10 cellular contexts compared by ENCODE assay signal in genomic region chr12:93767524-93767863, GRCh38.
A peak's percentile ranks its signal among the peaks of the same experiment; 100 is the strongest.
DNase-seq lines count a peak whose midpoint lies in the region; ATAC-seq and TF ChIP-seq lines count a peak whose summit lies in the region.
"Had no signal": no experiment of that assay in that cellular context is flagged by ENCODE, and none has a peak within 500 bp of the region (broad histone marks: within the 10 kb centered on the region; RNA-seq: fewer than 3 reads in every experiment).

No MANE protein-coding gene starts in this region.

- H3K4me1 Mint-ChIP-seq in activated naive CD4-positive, alpha-beta T cell treated with anti-CD3 and anti-CD28 coated beads, Interleukin-2, amount 50 U/mL, for 24 hours, result peaks cover 37% of the 10 kb centered on the region
- peaks cover 45% of the 10 kb centered on the region for H3K4me1 Mint-ChIP-seq in T-helper 1 cell treated with Interleukin-12 subunit alpha and Interleukin-12 subunit beta and Interleukin-4 antibody, amounts not matched to agents 30 μg/mL and 1 μg/mL, for 36 hours (ENCODE audit: low read depth)

- H3K9me3 ChIP-seq in right cardiac atrium (ENCODE audit: control insufficient read depth, low read length), result no peaks in the 10 kb centered on the region
- no peaks in the 10 kb centered on the region for H3K9me3 ChIP-seq in uterus
- H3K9me3 ChIP-seq in PC-9 (ENCODE audit: insufficient read depth, low read depth), result no peaks in the 10 kb centered on the region

- BruUV-seq in PC-9 (replicated peaks; lab: Mats Ljungman, UMichigan), result no TSS peak

- peaks cover 8% of the 10 kb centered on the region for H3K4me1 ChIP-seq in right cardiac atrium (ENCODE audit: control insufficient read depth, insufficient read depth, low read length)
- H3K4me1 ChIP-seq in uterus, result no peaks in the 10 kb centered on the region
- H3K4me1 ChIP-seq in PC-9 (replicated peaks; ENCODE audit: insufficient read depth), result no peaks in the 10 kb centered on the region

- no peak overlapping the region for H3K27ac Mint-ChIP-seq in activated naive CD4-positive, alpha-beta T cell treated with anti-CD3 and anti-CD28 coated beads, Interleukin-2, amount 50 U/mL, for 24 hours
- H3K27ac Mint-ChIP-seq in T-helper 1 cell treated with Interleukin-12 subunit alpha and Interleukin-12 subunit beta and Interleukin-4 antibody, amounts not matched to agents 30 μg/mL and 1 μg/mL, for 36 hours, result peak overlapping the region; percentile 55
- H3K27ac Mint-ChIP-seq: activated naive CD8-positive, alpha-beta T cell had no signal

- no peaks in the 10 kb centered on the region for H3K36me3 Mint-ChIP-seq in activated naive CD4-positive, alpha-beta T cell treated with anti-CD3 and anti-CD28 coated beads, Interleukin-2, amount 50 U/mL, for 24 hours
- peaks cover 5% of the 10 kb centered on the region for H3K36me3 Mint-ChIP-seq in T-helper 1 cell treated with Interleukin-12 subunit alpha and Interleukin-12 subunit beta and Interleukin-4 antibody, amounts not matched to agents 30 μg/mL and 1 μg/mL, for 36 hours (ENCODE audit: low read depth)

- peak overlapping the region; percentile 4 for H3K4me3 Mint-ChIP-seq in activated naive CD4-positive, alpha-beta T cell treated with anti-CD3 and anti-CD28 coated beads, Interleukin-2, amount 50 U/mL, for 24 hours
- peak overlapping the region; percentile 23 for H3K4me3 Mint-ChIP-seq in T-helper 1 cell treated with Interleukin-12 subunit alpha and Interleukin-12 subunit beta and Interleukin-4 antibody, amounts not matched to agents 30 μg/mL and 1 μg/mL, for 36 hours
- H3K4me3 Mint-ChIP-seq: activated naive CD8-positive, alpha-beta T cell; neural crest cell had no signal

- H3F3A ChIP-seq in PC-9 (ENCODE audit: insufficient read depth, low read depth), result no peaks in the 10 kb centered on the region

- H3K4me2 ChIP-seq in PC-9, result no peak overlapping the region

- no peak for TF ChIP-seq CTCF in uterus (IDR thresholded peaks at IDR 0.05)
- TF ChIP-seq CTCF in PC-9 (conservative IDR thresholded peaks at IDR 0.05), result no peak; the same call in 1 of the 2 replicates

- CTCF ChIA-PET in PC-9 (lab: Charles Lee), result interaction anchor here (1.8 to 2.5 kb wide), 2 partner anchors 333 to 335 kb away, joined by 12 to 14 read pairs; no protein-coding TSS in a partner anchor

- no peak overlapping the region for H2AFZ ChIP-seq in PC-9

- intact Hi-C loops in right cardiac atrium (cut with DNase I) (loop anchor here in 2 of 4 donors (5.0 to 10.0 kb wide), 5 partner anchors 45 to 337 kb away; no protein-coding TSS in a partner anchor), uterus (cut with DNase I; ENCODE audit: low total_unique reads) (no loop called here), PC-9 (cut with micrococcal nuclease; ENCODE audit: unreplicated experiment) (loop anchor here (1.0 kb wide), 1 partner anchor 334 kb away; no protein-coding TSS in a partner anchor)

- H4K20me1 ChIP-seq in PC-9 (ENCODE audit: insufficient read depth), result no peaks in the 10 kb centered on the region

- peak; percentile 27 to 57 for ATAC-seq in right cardiac atrium

- H3K27me3 ChIP-seq in right cardiac atrium (ENCODE audit: control insufficient read depth, insufficient read depth) (no peaks in the 10 kb centered on the region), uterus (no peaks in the 10 kb centered on the region), PC-9 (ENCODE audit: insufficient read depth, low read depth) (no peaks in the 10 kb centered on the region)

- DNase-seq in activated naive CD4-positive, alpha-beta T cell treated with anti-CD3 and anti-CD28 coated beads, Interleukin-2, amount 50 U/mL, for 16 hours, result no peak
- DNase-seq in right cardiac atrium, result no peak
- DNase-seq in uterus, result no peak
- DNase-seq in activated CD8-positive, alpha-beta memory T cell treated with anti-CD3 and anti-CD28 coated beads, Interleukin-2, amount 50 U/mL, for 48 hours, result no peak
- DNase-seq in NCI-H2081 treated with DMSO at 0.1 percent for 48 hours (lab: John Stamatoyannopoulos, UW), result no peak
- no peak for DNase-seq in PC-9

- H3K9me2 ChIP-seq in PC-9 (ENCODE audit: insufficient read depth), result no peaks in the 10 kb centered on the region

- H3K9me3 Mint-ChIP-seq in activated naive CD4-positive, alpha-beta T cell treated with anti-CD3 and anti-CD28 coated beads, Interleukin-2, amount 50 U/mL, for 24 hours, result no peaks in the 10 kb centered on the region
- H3K9me3 Mint-ChIP-seq in T-helper 1 cell treated with Interleukin-12 subunit alpha and Interleukin-12 subunit beta and Interleukin-4 antibody, amounts not matched to agents 30 μg/mL and 1 μg/mL, for 36 hours, result peaks cover 4% of the 10 kb centered on the region

- no peaks in the 10 kb centered on the region for H3K79me2 ChIP-seq in PC-9 (ENCODE audit: low read depth)

- TF ChIP-seq POLR2A in uterus (IDR thresholded peaks at IDR 0.05), result no peak

- no peaks in the 10 kb centered on the region for H3K27me3 Mint-ChIP-seq in activated naive CD4-positive, alpha-beta T cell treated with anti-CD3 and anti-CD28 coated beads, Interleukin-2, amount 50 U/mL, for 24 hours
- peaks cover 5% of the 10 kb centered on the region for H3K27me3 Mint-ChIP-seq in T-helper 1 cell treated with Interleukin-12 subunit alpha and Interleukin-12 subunit beta and Interleukin-4 antibody, amounts not matched to agents 30 μg/mL and 1 μg/mL, for 36 hours (ENCODE audit: low read depth)
- H3K27me3 Mint-ChIP-seq: activated naive CD8-positive, alpha-beta T cell had no signal

- H3K4me3 ChIP-seq in right cardiac atrium (ENCODE audit: low read length) (no peak overlapping the region), uterus (no peak overlapping the region), PC-9 (no peak overlapping the region)

- H3K27ac ChIP-seq in right cardiac atrium (ENCODE audit: low read length), result no peak overlapping the region
- peak overlapping the region; percentile 63 to 66 for H3K27ac ChIP-seq in uterus
- H3K27ac ChIP-seq in PC-9, result no peak overlapping the region

- POLR2A ChIA-PET in PC-9 (lab: Charles Lee; ENCODE audit: unreplicated experiment), result no interaction called here

- H3K36me3 ChIP-seq in uterus (no peaks in the 10 kb centered on the region), PC-9 (ENCODE audit: low read depth) (no peaks in the 10 kb centered on the region)

Comparison
In these comparisons a context has a peak if more than half of its experiments do, and no peak if none do; other contexts are left out.
1. H3K27ac ChIP-seq: peak in uterus (2 of 2); none in right cardiac atrium (single experiment) and PC-9 (single experiment).